In the genomic region with DNA sequence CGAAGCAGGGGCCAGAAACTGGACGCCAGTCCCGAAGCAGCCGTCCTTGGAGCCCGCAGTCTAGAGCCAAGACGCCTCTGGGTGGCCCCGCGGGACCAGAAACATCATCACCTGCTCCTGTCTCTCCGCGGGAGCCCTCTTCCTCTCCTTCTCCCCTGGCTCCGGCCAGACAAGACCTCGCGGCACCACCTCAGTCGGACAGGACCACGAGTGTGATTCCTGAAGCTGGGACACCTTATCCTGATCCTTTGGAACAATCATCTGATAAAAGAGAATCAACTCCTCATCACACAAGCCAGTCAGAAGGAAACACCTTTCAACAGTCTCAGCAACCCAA, we compare ENCODE assay signal across 8 cellular contexts. TPM values are rescaled to one million over a fixed set of nuclear protein-coding genes. Genes with fewer than 3 reads are reported as not detected.
DNase-seq lines count a peak whose midpoint lies in the region; ATAC-seq and TF ChIP-seq lines count a peak whose summit lies in the region.

No MANE protein-coding gene starts in this region.

- peak overlapping the region; percentile 86 for H3K4me3 Mint-ChIP-seq in activated T-cell treated with anti-CD3 and anti-CD28 coated beads, Interleukin-2, amount 50 U/mL, for 4 hours

- no peaks in the 10 kb centered on the region for H3K36me3 ChIP-seq in cardiac muscle cell

- peaks cover 16% of the 10 kb centered on the region for H3K4me1 Mint-ChIP-seq in activated T-cell treated with anti-CD3 and anti-CD28 coated beads, Interleukin-2, amount 50 U/mL, for 4 hours (ENCODE audit: low read depth)

- in situ Hi-C loops in KBM-7 (cut with MboI; ENCODE audit: low pct_unique_long_range_greater_than_20kb, low sequenced_read_pairs) = no loop called here

- H3K4me3 ChIP-seq in cardiac muscle cell = peak overlapping the region; percentile 60

- peak; percentile 45 to 63 for ATAC-seq in activated T-cell treated with anti-CD3 and anti-CD28 coated beads, Interleukin-2, amount 50 U/mL, for 4 hours
- ATAC-seq in HG02763 (IDR thresholded peaks at IDR 0.05; ENCODE audit: unreplicated experiment) = no peak

- H3K27me3 ChIP-seq in cardiac muscle cell = peaks cover 18% of the 10 kb centered on the region

- no peaks in the 10 kb centered on the region for H3K36me3 Mint-ChIP-seq in activated T-cell treated with anti-CD3 and anti-CD28 coated beads, Interleukin-2, amount 50 U/mL, for 4 hours (ENCODE audit: insufficient read depth)

- H3K9me3 ChIP-seq in cardiac muscle cell (ENCODE audit: low read depth) = no peaks in the 10 kb centered on the region

- intact Hi-C loops in posterior cingulate gyrus (cut with DNase I) = loop anchor here (2.0 kb wide), 1 partner anchor 46 kb away; the partner anchor contains the start of gene RWDD1

- no peaks in the 10 kb centered on the region for H3K9me3 Mint-ChIP-seq in activated T-cell treated with anti-CD3 and anti-CD28 coated beads, Interleukin-2, amount 50 U/mL, for 4 hours

- DNase-seq in activated naive CD4-positive, alpha-beta T cell treated with Interleukin-2 at 50 U/mL for 16 hours = peak; percentile 16
- DNase-seq in activated naive CD4-positive, alpha-beta T cell treated with anti-CD3 and anti-CD28 coated beads, Interleukin-2, amount 50 U/mL, for 16 hours = no peak
- peak; percentile 2 for DNase-seq in HS-5 (ENCODE audit: low read depth)
- DNase-seq in activated T-cell treated with anti-CD3 and anti-CD28 coated beads, Interleukin-2, amount 50 U/mL, for 4 hours = no peak
- DNase-seq in cardiac muscle cell (ENCODE audit: low read depth in 1 of 2, low spot score in 1 of 2) = peak in 1 of 2 donors; percentile 19
- DNase-seq in posterior cingulate gyrus = peak in 7 of 10 donors; percentile 9 to 86 (median 26)
- DNase-seq in KBM-7 = no peak

- H3K27me3 Mint-ChIP-seq in activated T-cell treated with anti-CD3 and anti-CD28 coated beads, Interleukin-2, amount 50 U/mL, for 4 hours (ENCODE audit: low read depth) = peaks cover 8% of the 10 kb centered on the region

- TF ChIP-seq CTCF in cardiac muscle cell (IDR thresholded peaks at IDR 0.05; ENCODE audit: low read depth, low read length) = no peak

- H3K27ac ChIP-seq in cardiac muscle cell = no peak overlapping the region

- no peaks in the 10 kb centered on the region for H3K4me1 ChIP-seq in cardiac muscle cell (ENCODE audit: low read depth)

RNA-seq across cellular contexts. Expression of gene RSPH4A, which starts 0.4 kb away (rescaled TPM):
- total RNA-seq in activated T-cell treated with anti-CD3 and anti-CD28 coated beads, Interleukin-2, amount 50 U/mL, for 4 hours = under 1 TPM; 0.29 to 0.43 (median 0.40) TPM
- 0.21 and 0.56 TPM in 2 replicates for total RNA-seq in cardiac muscle cell
- 0.26 and 0.81 TPM in 2 replicates for polyA plus RNA-seq in cardiac muscle cell

RNA-seq across cellular contexts. Expression of gene RWDD1, which starts 45.4 kb away (rescaled TPM):
- 10 to 100 TPM; 53.6 to 58.6 (median 57.6) TPM for total RNA-seq in activated T-cell treated with anti-CD3 and anti-CD28 coated beads, Interleukin-2, amount 50 U/mL, for 4 hours
- 34.1 and 37.2 TPM in 2 replicates for total RNA-seq in cardiac muscle cell
- 70.0 and 70.7 TPM in 2 replicates for polyA plus RNA-seq in cardiac muscle cell

RNA-seq across cellular contexts. Expression of gene ZUP1, which starts 51.8 kb away (rescaled TPM):
- 10 to 100 TPM; 15.6 to 16.3 (median 16.3) TPM for total RNA-seq in activated T-cell treated with anti-CD3 and anti-CD28 coated beads, Interleukin-2, amount 50 U/mL, for 4 hours
- total RNA-seq in cardiac muscle cell = 4.1 and 5.1 TPM in 2 replicates
- polyA plus RNA-seq in cardiac muscle cell = 7.0 and 9.4 TPM in 2 replicates

Comparison
In these comparisons a context has a peak if more than half of its experiments do, and no peak if none do; other contexts are left out.
1. DNase-seq: peak in activated naive CD4-positive, alpha-beta T cell treated with Interleukin-2 at 50 U/mL for 16 hours (single experiment), HS-5 (single experiment) and posterior cingulate gyrus (7 of 10); none in activated naive CD4-positive, alpha-beta T cell treated with anti-CD3 and anti-CD28 coated beads, Interleukin-2, amount 50 U/mL, for 16 hours (single experiment), activated T-cell treated with anti-CD3 and anti-CD28 coated beads, Interleukin-2, amount 50 U/mL, for 4 hours (single experiment) and KBM-7 (single experiment).